In the genomic region with DNA sequence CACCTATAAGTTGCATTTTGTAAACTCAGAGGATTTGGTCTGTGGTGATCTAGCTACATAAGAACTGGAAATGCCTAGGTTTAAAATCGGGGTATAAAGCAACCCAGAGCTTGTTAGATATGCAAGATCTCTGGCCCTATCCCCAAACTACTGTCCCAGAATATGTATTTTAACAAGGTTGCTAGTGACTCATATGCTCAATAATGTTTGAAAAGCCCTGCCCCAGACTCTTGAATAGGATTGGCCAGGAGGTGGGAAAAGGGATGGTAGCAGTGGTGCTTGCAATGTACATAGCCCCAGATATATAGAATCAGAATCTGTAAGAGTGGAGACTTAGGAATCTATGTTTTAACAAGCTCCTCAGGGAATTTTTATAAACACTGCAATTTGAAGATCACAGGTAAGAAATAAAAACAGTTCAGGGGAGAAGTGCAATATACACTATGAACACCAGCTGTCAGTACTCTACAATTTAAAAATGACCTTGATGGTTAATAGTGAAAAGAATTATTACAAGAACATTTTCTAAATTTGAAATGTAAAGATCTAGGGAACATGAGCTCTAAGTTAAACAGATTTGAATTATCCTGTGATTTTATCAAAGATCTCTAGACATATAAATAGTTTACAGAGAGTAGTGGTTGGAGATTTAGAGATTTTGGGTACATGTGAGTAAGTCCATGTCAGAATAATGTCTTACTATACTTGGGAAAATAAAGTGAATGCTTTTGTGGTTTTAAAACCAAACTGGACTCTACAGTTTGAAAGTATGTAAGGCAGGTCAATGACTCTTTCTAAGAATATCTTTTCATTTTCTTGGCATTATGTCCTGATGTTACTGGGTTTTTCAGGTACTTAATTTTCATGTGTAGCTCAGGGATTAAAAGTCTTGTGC, we compare ENCODE assay signal across 14 cellular contexts. TPM values are rescaled to one million over a fixed set of nuclear protein-coding genes. Genes with fewer than 3 reads are reported as not detected.
DNase-seq lines count a peak whose midpoint lies in the region; ATAC-seq, FAIRE-seq and TF ChIP-seq lines count a peak whose summit lies in the region.
"Had no signal": no experiment of that assay in that cellular context is flagged by ENCODE, and none has a peak within 500 bp of the region (broad histone marks: within the 10 kb centered on the region; RNA-seq: fewer than 3 reads in every experiment).

No MANE protein-coding gene starts in this region.

- ATAC-seq in HepG2: no peak; the same call in 2 of the 3 replicates
- peak; percentile 76 for ATAC-seq in RWPE2 (ENCODE audit: low read depth)
- ATAC-seq: natural killer cell had no signal

- H4K20me1 ChIP-seq in HepG2 (ENCODE audit: insufficient read depth, low read length): no peaks in the 10 kb centered on the region

- peaks cover 3 to 17% (median 13%) of the 10 kb centered on the region in 4 donors for H3K4me1 ChIP-seq in liver (ENCODE audit: control insufficient read depth in 4 of 4, insufficient read depth in 4 of 4, low read length in 3 of 4)
- H3K4me1 ChIP-seq in HepG2 (ENCODE audit: insufficient read depth, low read length): no peaks in the 10 kb centered on the region
- peaks cover 10% of the 10 kb centered on the region for H3K4me1 ChIP-seq in RWPE2 (ENCODE audit: insufficient read depth, poor library complexity, severe bottlenecking)

- TF ChIP-seq EP300 in HepG2 (IDR thresholded peaks at IDR 0.05; ENCODE audit: low read depth in 2 of 2, low read length in 2 of 2): no peak
- TF ChIP-seq EP300 in HepG2 (CRISPR knock-in tag; IDR thresholded peaks at IDR 0.05; ENCODE audit: borderline replicate concordance): no peak

- POLR2A ChIA-PET in HepG2 (lab: Yijun Ruan, JAX): interaction anchor here (0.9 kb wide), 1 partner anchor 8 kb away, joined by 5 read pairs; no protein-coding TSS in a partner anchor

- FAIRE-seq in HepG2 (lab: Jason Lieb, UNC): no peak
- FAIRE-seq in urothelium cell line (lab: Jason Lieb, UNC): no peak
- no peak for FAIRE-seq in GM12892 (lab: Jason Lieb, UNC)
- FAIRE-seq in HTR-8/SVneo (lab: Jason Lieb, UNC): no peak

- no peaks in the 10 kb centered on the region for H3K79me2 ChIP-seq in HepG2 (ENCODE audit: insufficient read depth, low read length)

- TF ChIP-seq POLR2A in HepG2 (IDR thresholded peaks at IDR 0.05; ENCODE audit: insufficient read depth in 1 of 2, low read depth in 2 of 2, low read length in 2 of 2): no peak
- TF ChIP-seq POLR2A in GM12892 (IDR thresholded peaks at IDR 0.05; ENCODE audit: low read depth, low read length): no peak

- in situ Hi-C loops in HepG2 (cut with HindIII; ENCODE audit: extremely low pct_ligation_motif_present, low pct_unique_long_range_greater_than_20kb): loop anchor here (5.0 to 10.0 kb wide), 4 partner anchors 892 to 1639 kb away; a partner anchor contains a TSS

- no TSS peak for BruUV-seq in HepG2 (replicated peaks; lab: Mats Ljungman, UMichigan)

- H3K36me3 ChIP-seq in liver (ENCODE audit: control insufficient read depth in 4 of 4, insufficient read depth in 3 of 4, low read depth in 1 of 4, low read length in 3 of 4) (peaks cover 0 to 5% (median 0%) of the 10 kb centered on the region in 4 donors), HepG2 (replicated peaks in 1 of 2; ENCODE audit: control insufficient read depth in 1 of 2, insufficient read depth in 2 of 2, low read length in 2 of 2) (peaks cover 0 to 13% of the 10 kb centered on the region in 2 experiments; a peak in 3 of 5 replicates), RWPE2 (ENCODE audit: low read depth) (no peaks in the 10 kb centered on the region)

- H3K9ac ChIP-seq in liver (ENCODE audit: low read depth in 1 of 2, low read length in 2 of 2) (no peak overlapping the region), HepG2 (ENCODE audit: insufficient read depth, low read depth, low read length) (no peak overlapping the region)

- CTCF ChIA-PET in HepG2 (lab: Yijun Ruan, JAX; ENCODE audit: low intra/inter-chr PET ratio, low total read pairs): interaction anchor here (2.3 kb wide), 1 partner anchor 1016 kb away, joined by 8 read pairs; no protein-coding TSS in a partner anchor

- H3K9me3 ChIP-seq in liver (ENCODE audit: control insufficient read depth in 4 of 4, low read length in 3 of 4): no peaks in the 10 kb centered on the region
- H3K9me3 ChIP-seq in HepG2 (ENCODE audit: low read length): no peaks in the 10 kb centered on the region
- H3K9me3 ChIP-seq in RWPE2 (ENCODE audit: severe bottlenecking): no peaks in the 10 kb centered on the region

- no peak overlapping the region for H2AFZ ChIP-seq in HepG2 (ENCODE audit: low read length)

- H3K27me3 ChIP-seq in liver (ENCODE audit: control insufficient read depth in 4 of 4, insufficient read depth in 4 of 4, low read length in 3 of 4): no peaks in the 10 kb centered on the region
- H3K27me3 ChIP-seq in HepG2 (ENCODE audit: control insufficient read depth in 1 of 2, insufficient read depth in 2 of 2, low read length in 2 of 2): no peaks in the 10 kb centered on the region
- no peaks in the 10 kb centered on the region for H3K27me3 ChIP-seq in RWPE2 (ENCODE audit: insufficient read depth, poor library complexity, severe bottlenecking)

- no peak for TF ChIP-seq CTCF in liver (IDR thresholded peaks at IDR 0.05; ENCODE audit: low read depth, low read length, missing input control)
- no peak for TF ChIP-seq CTCF in HepG2 (CRISPR knock-in tag; IDR thresholded peaks at IDR 0.05)
- TF ChIP-seq CTCF in RWPE2 (IDR thresholded peaks at IDR 0.05; ENCODE audit: poor library complexity, severe bottlenecking): peak; percentile 51

- 95% methylated on average over 1 of the region's 1 CpG for WGBS in liver
- WGBS in HepG2 (ENCODE audit: low lambda C conversion rate): 81% methylated on average over 1 of the region's 1 CpG

- intact Hi-C loops in HepG2 (cut with micrococcal nuclease; ENCODE audit: unreplicated experiment): loop anchor here (2.0 to 10.0 kb wide), 2 partner anchors 399 to 1643 kb away; no protein-coding TSS in a partner anchor

- TF ChIP-seq RAD21 in liver (IDR thresholded peaks at IDR 0.05): peak; percentile 36 to 57
- no peak for TF ChIP-seq RAD21 in HepG2 (CRISPR knock-in tag; IDR thresholded peaks at IDR 0.05)

- no peak overlapping the region for H3K4me2 ChIP-seq in HepG2 (ENCODE audit: low read depth, low read length)

- H3K4me3 ChIP-seq in liver (ENCODE audit: low read depth in 1 of 3, low read length in 3 of 3) (no peak overlapping the region), HepG2 (replicated peaks in 1 of 3; ENCODE audit: insufficient read depth in 1 of 3, low read depth in 2 of 3, low read length in 3 of 3) (no peak overlapping the region), RWPE2 (ENCODE audit: severe bottlenecking) (no peak overlapping the region)

- H3K27ac ChIP-seq in liver (ENCODE audit: low read depth in 1 of 2, low read length in 2 of 2) (no peak overlapping the region), HepG2 (ENCODE audit: extremely low read length, insufficient read depth, low read length) (no peak overlapping the region), RWPE2 (ENCODE audit: poor library complexity, severe bottlenecking) (no peak overlapping the region)

- DNase-seq in HepG2 (ENCODE audit: low spot score): no peak
- DNase-seq in RWPE2 (ENCODE audit: low spot score): no peak
- DNase-seq in fibroblast of peridontal ligament (ENCODE audit: extremely low read depth): peak; percentile 43
- DNase-seq in urothelium cell line (ENCODE audit: low spot score): peak; percentile 25
- DNase-seq in GM12892 (ENCODE audit: insufficient read length): no peak
- DNase-seq in NCI-H524 (lab: John Stamatoyannopoulos, UW): no peak
- DNase-seq in HTR-8/SVneo (ENCODE audit: insufficient read length, low spot score): no peak
- DNase-seq: activated CD4-positive, CD25-positive, alpha-beta regulatory T cell treated with anti-CD3 and anti-CD28 coated beads, Interleukin-2, amount 50 U/mL, for 72 hours; activated gamma-delta T cell; natural killer cell; NCI-H2081; SHP77; stimulated activated CD4-positive, alpha-beta T cell treated with anti-CD3 and anti-CD28 coated beads, Interleukin-12 subunit alpha, Interleukin-12 subunit beta, amount 100 ng/mL, for 4 hours had no signal

TF ChIP-seq in liver, 16 proteins besides CTCF, POLR2A, EP300 and RAD21:
- TF ChIP-seq GABPA (IDR thresholded peaks at IDR 0.05 in 1 of 2, conservative IDR thresholded peaks at IDR 0.05 in 1 of 2) (no peak), NR2F2 (IDR thresholded peaks at IDR 0.05) (no peak)

TF ChIP-seq in HepG2, 621 proteins besides CTCF, POLR2A, EP300 and RAD21 (continues in another document):
- no peak for TF ChIP-seq ZNF354B (CRISPR knock-in tag; IDR thresholded peaks at IDR 0.05)

RNA-seq across cellular contexts. Expression of a gene that starts 7.7 kb away (rescaled TPM):
- total RNA-seq in liver: 10 to 100 TPM; 79.7 to 97.5 TPM
- polyA plus RNA-seq in liver: 10 to 100 TPM; 67.8 to 96.3 TPM
- total RNA-seq in HepG2 (2016; rRNA removed; fragmentation: Illumina TruSeq; extraction: Trizol): 210 and 304 TPM in 2 replicates
- 60.5 and 63.1 TPM in 2 replicates for total RNA-seq in HepG2 (2016; cell fraction: cytosol; rRNA removed; fragmentation: Illumina TruSeq; extraction: Trizol; ENCODE audit: low read depth)
- total RNA-seq in HepG2 (2016; cell fraction: insoluble cytoplasmic fraction; rRNA removed; fragmentation: Illumina TruSeq; extraction: Trizol): 211 and 325 TPM in 2 replicates
- total RNA-seq in HepG2 (2016; cell fraction: membrane; rRNA removed; fragmentation: Illumina TruSeq; extraction: Trizol): 113 and 123 TPM in 2 replicates
- total RNA-seq in HepG2 (2016; cell fraction: nucleus; rRNA removed; fragmentation: Illumina TruSeq; extraction: Trizol): 92.8 and 108 TPM in 2 replicates
- polyA plus RNA-seq in HepG2 (2011; rRNA removed): 60.5 and 90.2 TPM in 2 replicates
- polyA plus RNA-seq in HepG2 (2011; cell fraction: cytosol; rRNA removed): 45.8 and 60.2 TPM in 2 replicates
- 17.7 and 21.2 TPM in 2 replicates for polyA plus RNA-seq in HepG2 (2011; cell fraction: nucleus; rRNA removed)
- 129 and 162 TPM in 2 replicates for polyA plus RNA-seq in HepG2 (2012)
- 46.3 and 52.4 TPM in 2 replicates for polyA plus RNA-seq in HepG2 (2016; cell fraction: cytosol; fragmentation: Illumina TruSeq; extraction: Trizol; ENCODE audit: low read depth)
- polyA plus RNA-seq in HepG2 (2016; cell fraction: insoluble cytoplasmic fraction; fragmentation: Illumina TruSeq; extraction: Trizol; ENCODE audit: low read depth): 217 and 252 TPM in 2 replicates
- polyA plus RNA-seq in HepG2 (2016; cell fraction: membrane; fragmentation: Illumina TruSeq; extraction: Trizol; ENCODE audit: low read depth): 79.1 and 79.5 TPM in 2 replicates
- polyA plus RNA-seq in HepG2 (2016; cell fraction: nucleus; fragmentation: Illumina TruSeq; extraction: Trizol; ENCODE audit: insufficient read depth, low read depth): 79.8 and 83.2 TPM in 2 replicates
- polyA minus RNA-seq in HepG2 (2011; rRNA and poly(A)+ RNA removed; ENCODE audit: low replicate concordance): 56.9 and 58.5 TPM in 2 replicates
- 65.8 and 69.6 TPM in 2 replicates for polyA minus RNA-seq in HepG2 (2011; cell fraction: cytosol; rRNA and poly(A)+ RNA removed)
- polyA minus RNA-seq in HepG2 (2011; cell fraction: nucleus; rRNA and poly(A)+ RNA removed): 83.3 and 106 TPM in 2 replicates
- polyA plus RNA-seq in GM12892 (2012; ENCODE audit: missing spikeins): 113 TPM

Comparison
In these comparisons a context has a peak if more than half of its experiments do, and no peak if none do; other contexts are left out.
1. DNase-seq: peak in fibroblast of peridontal ligament (single experiment) and urothelium cell line (single experiment); none in HepG2 (single experiment), RWPE2 (single experiment), GM12892 (single experiment), NCI-H524 (0 of 2) and HTR-8/SVneo (single experiment).